In the genomic region with DNA sequence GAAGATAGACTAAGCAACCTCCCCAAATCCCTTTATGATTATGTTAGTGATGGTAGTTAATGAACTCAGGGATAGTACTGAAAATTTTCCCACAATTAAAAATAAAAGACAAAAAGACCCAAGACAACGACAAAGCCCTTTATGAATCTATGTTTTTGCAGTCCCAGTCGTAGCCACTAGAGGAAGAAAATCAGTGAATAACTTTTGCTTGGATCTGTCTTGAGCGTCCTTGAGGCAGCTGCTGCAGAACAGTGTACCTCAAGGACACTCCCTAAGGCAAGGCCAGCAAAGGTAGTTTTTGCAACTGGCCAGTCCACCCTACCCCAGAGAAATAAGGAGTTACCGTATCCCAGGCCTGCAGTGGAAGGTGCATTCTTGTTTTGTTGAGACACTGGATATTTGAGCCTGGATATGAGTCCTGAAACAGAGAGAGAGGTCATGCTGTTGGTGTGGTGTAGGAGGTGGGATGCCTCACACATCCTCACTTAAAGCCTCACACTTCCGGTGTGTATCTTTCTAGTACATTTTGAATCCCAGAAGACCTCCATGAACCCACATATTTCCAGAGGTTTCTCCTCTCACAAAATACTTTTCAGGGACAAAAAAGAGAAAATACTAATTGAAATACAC, we compare ENCODE assay signal across 11 cellular contexts. TPM values are rescaled to one million over a fixed set of nuclear protein-coding genes. Genes with fewer than 3 reads are reported as not detected.
DNase-seq lines count a peak whose midpoint lies in the region; ATAC-seq, FAIRE-seq and TF ChIP-seq lines count a peak whose summit lies in the region.
"Had no signal": no experiment of that assay in that cellular context is flagged by ENCODE, and none has a peak within 500 bp of the region (broad histone marks: within the 10 kb centered on the region; RNA-seq: fewer than 3 reads in every experiment).

No MANE protein-coding gene starts in this region.

- H3K4me1 Mint-ChIP-seq in neural progenitor cell, result peaks cover 2% of the 10 kb centered on the region

- no peak overlapping the region for H3K27ac ChIP-seq in body of pancreas
- no peak overlapping the region for H3K27ac ChIP-seq in neural progenitor cell
- H3K27ac ChIP-seq: epithelial cell of prostate, HL-60 had no signal

- H3F3A ChIP-seq in neural progenitor cell (ENCODE audit: low read depth), result no peaks in the 10 kb centered on the region

- no peak overlapping the region for H3K27ac Mint-ChIP-seq in neural progenitor cell
- H3K27ac Mint-ChIP-seq: naive thymus-derived CD8-positive, alpha-beta T cell had no signal

- H3K4me2 ChIP-seq in neural progenitor cell, result no peak overlapping the region

- 27 to 33% methylated on average over 3 to 5 of the region's 5 CpGs for WGBS in body of pancreas, 2 donors

- H2AFZ ChIP-seq in neural progenitor cell (replicated peaks), result no peak overlapping the region

- H3K9me3 ChIP-seq in body of pancreas (no peaks in the 10 kb centered on the region), neural progenitor cell (ENCODE audit: low read depth) (no peaks in the 10 kb centered on the region)

- no peak for FAIRE-seq in GM19239 (lab: Jason Lieb, UNC)

- no peaks in the 10 kb centered on the region for H4K20me1 ChIP-seq in neural progenitor cell (ENCODE audit: low read depth)

- H3K27me3 ChIP-seq in body of pancreas (no peaks in the 10 kb centered on the region), neural progenitor cell (no peaks in the 10 kb centered on the region)

- peaks cover 2% of the 10 kb centered on the region for H3K27me3 Mint-ChIP-seq in neural progenitor cell (ENCODE audit: insufficient read depth, low read depth)

- H3K4me1 ChIP-seq in body of pancreas (no peaks in the 10 kb centered on the region), neural progenitor cell (no peaks in the 10 kb centered on the region)

- no peaks in the 10 kb centered on the region for H3K36me3 ChIP-seq in body of pancreas (replicated peaks in 1 of 2; ENCODE audit: insufficient read depth in 1 of 2, low read depth in 2 of 2)
- no peaks in the 10 kb centered on the region for H3K36me3 ChIP-seq in neural progenitor cell

- H3K36me3 Mint-ChIP-seq in neural progenitor cell, result no peaks in the 10 kb centered on the region
- H3K36me3 Mint-ChIP-seq: naive thymus-derived CD8-positive, alpha-beta T cell had no signal

- H3K4me3 ChIP-seq in body of pancreas, result no peak overlapping the region
- H3K4me3 ChIP-seq in neural progenitor cell, result no peak overlapping the region

- in situ Hi-C loops in KBM-7 (cut with MboI; ENCODE audit: low pct_unique_long_range_greater_than_20kb, low sequenced_read_pairs), result no loop called here

- H3K4me3 Mint-ChIP-seq in neural progenitor cell, result no peak overlapping the region
- H3K4me3 Mint-ChIP-seq: naive thymus-derived CD8-positive, alpha-beta T cell had no signal

- DNase-seq in GM03348 (ENCODE audit: low spot score) (peak; percentile 4), KBM-7 (peak; percentile 53), body of pancreas (peak; percentile 11 to 45 (median 24)), neural progenitor cell (ENCODE audit: low spot score) (peak; percentile 3), DMS79 treated with DMSO at 0.1 percent for 48 hours (lab: John Stamatoyannopoulos, UW) (no peak), GM19239 (ENCODE audit: insufficient read length, low spot score) (no peak)
- DNase-seq: naive thymus-derived CD8-positive, alpha-beta T cell had no signal

- ATAC-seq in body of pancreas (no peak), HG03565 (IDR thresholded peaks at IDR 0.05; ENCODE audit: unreplicated experiment) (no peak), GM18909 (IDR thresholded peaks at IDR 0.05; ENCODE audit: poor library complexity, unreplicated experiment) (no peak)
- ATAC-seq: naive thymus-derived CD8-positive, alpha-beta T cell had no signal

- H3K9ac ChIP-seq in neural progenitor cell, result no peak overlapping the region

- peak; percentile 16 to 51 (median 33) for TF ChIP-seq CTCF in body of pancreas (IDR thresholded peaks at IDR 0.05)
- peak; percentile 38 for TF ChIP-seq CTCF in neural progenitor cell (IDR thresholded peaks at IDR 0.05)

- intact Hi-C loops in body of pancreas (cut with DNase I), result no loop called here

- peaks cover 8% of the 10 kb centered on the region for H3K9me3 Mint-ChIP-seq in neural progenitor cell
- H3K9me3 Mint-ChIP-seq: naive thymus-derived CD8-positive, alpha-beta T cell had no signal

- no peak for TF ChIP-seq POLR2A in body of pancreas (IDR thresholded peaks at IDR 0.05)

- no peaks in the 10 kb centered on the region for H3K79me2 ChIP-seq in neural progenitor cell (ENCODE audit: low read depth)

RNA-seq across cellular contexts. Expression of gene TIMM8A, which starts 8.7 kb away (rescaled TPM):
- total RNA-seq in body of pancreas (1 to 10 TPM; 5.3 to 5.7 TPM), neural progenitor cell (ENCODE audit: low replicate concordance) (7.7 and 9.5 TPM in 2 replicates)

RNA-seq across cellular contexts. Expression of gene BTK, which starts 28.7 kb away (rescaled TPM):
- total RNA-seq in body of pancreas (1 to 10 TPM; 2.6 to 4.0 TPM), neural progenitor cell (ENCODE audit: low replicate concordance) (0.03 TPM in 1 of 2 replicates, not detected in the other)

RNA-seq across cellular contexts. Expression of gene RPL36A, which starts 33.5 kb away (rescaled TPM):
- total RNA-seq in body of pancreas (100 to 1,000 TPM; 369 to 821 TPM), neural progenitor cell (ENCODE audit: low replicate concordance) (2,927 and 6,478 TPM in 2 replicates)

RNA-seq across cellular contexts. Expression of gene GLA, which starts 50.4 kb away (rescaled TPM):
- total RNA-seq in body of pancreas (1 to 10 TPM; 6.2 to 7.6 TPM), neural progenitor cell (ENCODE audit: low replicate concordance) (45.0 and 48.3 TPM in 2 replicates)

RNA-seq across cellular contexts. Expression of gene HNRNPH2, which starts 50.7 kb away (rescaled TPM):
- total RNA-seq in body of pancreas, result 10 to 100 TPM; 24.1 to 25.7 TPM
- total RNA-seq in neural progenitor cell (ENCODE audit: low replicate concordance), result 64.5 and 93.3 TPM in 2 replicates

Comparison
In these comparisons a context has a peak if more than half of its experiments do, and no peak if none do; other contexts are left out.
1. DNase-seq: peak in GM03348 (single experiment), KBM-7 (single experiment), body of pancreas (4 of 4) and neural progenitor cell (single experiment); none in DMS79 treated with DMSO at 0.1 percent for 48 hours (single experiment) and GM19239 (single experiment).